Comparison of ENCODE assay signal across 11 cellular contexts in the genomic region with DNA sequence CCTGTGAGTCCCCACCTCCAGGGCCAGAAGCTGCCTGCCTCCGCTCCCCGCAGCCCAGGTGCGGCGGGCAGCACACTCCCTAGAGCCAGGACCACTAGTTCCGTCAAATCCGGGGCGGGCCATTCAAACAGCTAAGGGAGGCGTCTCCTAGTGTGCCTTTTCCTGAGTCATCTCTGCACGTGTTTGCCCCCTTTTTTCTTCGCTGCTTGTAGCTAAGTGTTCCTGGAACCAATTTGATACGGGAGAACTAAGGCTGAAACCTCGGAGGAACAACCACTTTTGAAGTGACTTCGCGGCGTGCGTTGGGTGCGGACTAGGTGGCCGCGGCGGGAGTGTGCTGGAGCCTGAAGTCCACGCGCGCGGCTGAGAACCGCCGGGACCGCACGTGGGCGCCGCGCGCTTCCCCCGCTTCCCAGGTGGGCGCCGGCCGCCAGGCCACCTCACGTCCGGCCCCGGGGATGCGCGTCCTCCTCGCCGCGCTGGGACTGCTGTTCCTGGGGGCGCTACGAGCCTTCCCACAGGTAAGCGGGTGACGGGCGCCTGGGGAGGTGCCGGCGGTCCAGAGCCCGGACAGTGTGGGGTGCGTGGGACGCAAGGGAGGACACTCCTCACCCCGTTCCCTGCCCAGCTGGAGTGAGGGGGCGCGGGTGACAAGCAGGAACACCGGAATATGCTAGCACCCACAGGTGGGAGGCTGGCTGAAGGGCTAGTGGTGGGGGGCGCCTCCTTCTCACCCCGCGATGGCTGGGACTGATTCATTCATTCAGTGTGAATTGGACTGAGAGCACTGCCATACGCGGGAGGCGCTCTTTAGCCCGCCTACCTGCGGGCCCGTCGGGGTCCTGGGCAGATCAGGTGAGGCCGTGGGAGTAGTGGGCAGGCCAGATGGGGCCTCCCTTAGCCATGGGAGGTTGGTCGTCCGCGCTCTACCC. TPM values are rescaled to one million over a fixed set of nuclear protein-coding genes. Genes with fewer than 3 reads are reported as not detected.
DNase-seq lines count a peak whose midpoint lies in the region; ATAC-seq and TF ChIP-seq lines count a peak whose summit lies in the region.
"Had no signal": no experiment of that assay in that cellular context is flagged by ENCODE, and none has a peak within 500 bp of the region (broad histone marks: within the 10 kb centered on the region; RNA-seq: fewer than 3 reads in every experiment).

TSS of gene TNFRSF8 (plus strand) at position 163 of the 932 bp plus-strand sequence. CDS start at position 459, 296 bp downstream.

- H3K27me3 ChIP-seq in CD8-positive, alpha-beta T cell (ENCODE audit: insufficient read depth, low read length), result peaks cover 8% of the 10 kb centered on the region
- H3K27me3 ChIP-seq in HUES6 (ENCODE audit: control insufficient read depth, insufficient read depth, low read length), result peaks cover 36% of the 10 kb centered on the region
- H3K27me3 ChIP-seq in mononuclear cell (ENCODE audit: insufficient read depth, low read length), result peaks cover 41% of the 10 kb centered on the region

- no peak within 1 kb of the TSS for H3K27ac Mint-ChIP-seq in CD8-positive, alpha-beta T cell
- H3K27ac Mint-ChIP-seq in activated naive CD4-positive, alpha-beta T cell treated with anti-CD3 and anti-CD28 coated beads, Interleukin-2, amount 50 U/mL, for 24 hours, result peak within 1 kb of the TSS; percentile 13

- intact Hi-C loops in CD8-positive, alpha-beta T cell (cut with DNase I, micrococcal nuclease), result no loop called here
- intact Hi-C loops in left colon (cut with DNase I, micrococcal nuclease), result no loop called here

- peak in 3 of 7 experiments; percentile 29 to 44 (median 44) for DNase-seq in CD8-positive, alpha-beta T cell
- DNase-seq in left colon, result no peak
- no peak for DNase-seq in NCI-H1092 (lab: John Stamatoyannopoulos, UW)
- DNase-seq in AG20443 (ENCODE audit: low spot score), result no peak
- no peak for DNase-seq in NCI-H2171 (lab: John Stamatoyannopoulos, UW)
- DNase-seq: left ventricle myocardium superior had no signal

- H3K4me3 Mint-ChIP-seq in CD8-positive, alpha-beta T cell, result peak within 1 kb of the TSS; percentile 70
- H3K4me3 Mint-ChIP-seq in activated naive CD4-positive, alpha-beta T cell treated with anti-CD3 and anti-CD28 coated beads, Interleukin-2, amount 50 U/mL, for 24 hours, result peak within 1 kb of the TSS; percentile 63

- no peaks in the 10 kb centered on the region for H3K9me3 ChIP-seq in CD8-positive, alpha-beta T cell (ENCODE audit: low read length)
- H3K9me3 ChIP-seq in HUES6 (ENCODE audit: control insufficient read depth, insufficient read depth, low read depth, low read length), result no peaks in the 10 kb centered on the region
- H3K9me3 ChIP-seq in mononuclear cell (ENCODE audit: low read depth, low read length), result no peaks in the 10 kb centered on the region
- H3K9me3 ChIP-seq: upper lobe of left lung had no signal

- H3K9ac ChIP-seq in HUES6 (ENCODE audit: low read length), result peak within 1 kb of the TSS; percentile 76

- peaks cover 40% of the 10 kb centered on the region for H3K27me3 Mint-ChIP-seq in CD8-positive, alpha-beta T cell (ENCODE audit: low read depth)
- peaks cover 23% of the 10 kb centered on the region for H3K27me3 Mint-ChIP-seq in activated naive CD4-positive, alpha-beta T cell treated with anti-CD3 and anti-CD28 coated beads, Interleukin-2, amount 50 U/mL, for 24 hours

- peak; percentile 69 for ATAC-seq in CD8-positive, alpha-beta T cell
- no peak for ATAC-seq in left colon
- ATAC-seq: left ventricle myocardium superior had no signal

- no peaks in the 10 kb centered on the region for H3K36me3 Mint-ChIP-seq in CD8-positive, alpha-beta T cell
- no peaks in the 10 kb centered on the region for H3K36me3 Mint-ChIP-seq in activated naive CD4-positive, alpha-beta T cell treated with anti-CD3 and anti-CD28 coated beads, Interleukin-2, amount 50 U/mL, for 24 hours

- peak within 1 kb of the TSS; percentile 22 for H3K4me3 ChIP-seq in CD8-positive, alpha-beta T cell (ENCODE audit: low read depth, low read length)
- peak within 1 kb of the TSS; percentile 69 for H3K4me3 ChIP-seq in HUES6 (ENCODE audit: low read depth, low read length)
- H3K4me3 ChIP-seq in mononuclear cell (ENCODE audit: low read length), result peak within 1 kb of the TSS; percentile 8

- H3K4me1 ChIP-seq in CD8-positive, alpha-beta T cell (ENCODE audit: insufficient read depth, low read length), result peaks cover 24% of the 10 kb centered on the region
- H3K4me1 ChIP-seq in HUES6 (ENCODE audit: control insufficient read depth, insufficient read depth, low read length) (peaks cover 38% of the 10 kb centered on the region), mononuclear cell (ENCODE audit: insufficient read depth, low read length) (peaks cover 24% of the 10 kb centered on the region)

- CTCF ChIA-PET in CD8-positive, alpha-beta T cell (lab: Charles Lee), result interaction anchor here (0.6 kb wide), 1 partner anchor 13 kb away, joined by 3 read pairs; no protein-coding TSS in a partner anchor

- TF ChIP-seq CTCF in CD8-positive, alpha-beta T cell (IDR thresholded peaks at IDR 0.05), result no peak

- POLR2A ChIA-PET in CD8-positive, alpha-beta T cell (lab: Charles Lee), result interaction anchor here (0.7 kb wide), 1 partner anchor 25 kb away, joined by 3 read pairs; no protein-coding TSS in a partner anchor

- H3K4me1 Mint-ChIP-seq in CD8-positive, alpha-beta T cell (ENCODE audit: low read depth), result peaks cover 31% of the 10 kb centered on the region
- H3K4me1 Mint-ChIP-seq in activated naive CD4-positive, alpha-beta T cell treated with anti-CD3 and anti-CD28 coated beads, Interleukin-2, amount 50 U/mL, for 24 hours, result peaks cover 37% of the 10 kb centered on the region

- no peak within 1 kb of the TSS for H3K27ac ChIP-seq in CD8-positive, alpha-beta T cell (ENCODE audit: low read depth, low read length)
- H3K27ac ChIP-seq in HUES6 (ENCODE audit: low read depth, low read length), result no peak within 1 kb of the TSS
- H3K27ac ChIP-seq: upper lobe of left lung, VCaP had no signal

- no peaks in the 10 kb centered on the region for H3K36me3 ChIP-seq in CD8-positive, alpha-beta T cell (ENCODE audit: insufficient read depth, low read length)
- no peaks in the 10 kb centered on the region for H3K36me3 ChIP-seq in HUES6 (ENCODE audit: control insufficient read depth, insufficient read depth, low read length)
- H3K36me3 ChIP-seq: upper lobe of left lung had no signal

- H3K9me3 Mint-ChIP-seq in CD8-positive, alpha-beta T cell, result no peaks in the 10 kb centered on the region
- no peaks in the 10 kb centered on the region for H3K9me3 Mint-ChIP-seq in activated naive CD4-positive, alpha-beta T cell treated with anti-CD3 and anti-CD28 coated beads, Interleukin-2, amount 50 U/mL, for 24 hours

RNA-seq across cellular contexts. Expression of gene TNFRSF8, which starts in this region (rescaled TPM):
- total RNA-seq in CD8-positive, alpha-beta T cell, result not detected
- total RNA-seq in mononuclear cell (0.73 TPM), left colon (under 1 TPM; 0.15 to 0.25 TPM)

Comparison
In these comparisons a context has a peak if more than half of its experiments do, and no peak if none do; other contexts are left out.
1. Peak in ATAC-seq and H3K4me3 ChIP-seq in CD8-positive, alpha-beta T cell; RNA of the gene not detected or under 1 TPM.
2. H3K4me3 ChIP-seq: peak in every context shown above with its lines; median percentile 69 in HUES6; 22 in CD8-positive, alpha-beta T cell; 8 in mononuclear cell.